9 cellular contexts compared by ENCODE assay signal in the genomic region with DNA sequence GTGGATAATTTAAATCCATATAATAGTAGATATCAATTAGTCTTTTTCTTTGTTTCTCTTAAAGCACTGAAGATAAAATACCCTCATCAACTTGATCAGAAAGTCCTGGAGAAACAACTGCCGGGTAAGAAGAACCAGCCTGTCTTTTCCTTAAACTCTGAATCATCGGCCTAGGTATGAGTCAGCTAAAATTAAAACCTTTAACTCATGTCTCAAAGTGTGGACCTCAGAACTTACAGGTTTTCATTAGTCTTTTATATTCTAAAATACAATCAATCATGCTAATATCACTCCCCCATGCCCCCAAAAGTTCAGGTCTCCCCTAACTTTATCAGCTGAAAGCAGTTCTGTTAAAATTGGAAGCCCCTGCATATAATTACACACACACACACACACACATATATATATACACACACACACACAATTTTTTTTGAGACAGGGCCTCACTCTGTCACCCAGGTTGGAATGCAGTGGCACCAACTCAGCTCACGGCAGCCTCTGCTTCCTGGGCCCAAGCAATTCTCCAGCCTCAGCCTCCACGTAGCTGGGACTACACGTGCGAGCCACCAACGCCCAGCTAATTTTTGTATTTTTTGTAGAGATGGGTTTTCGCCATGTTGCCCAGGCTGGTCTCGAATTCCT.
DNase-seq lines count a peak whose midpoint lies in the region; ATAC-seq and TF ChIP-seq lines count a peak whose summit lies in the region.
"Had no signal": no experiment of that assay in that cellular context is flagged by ENCODE, and none has a peak within 500 bp of the region (broad histone marks: within the 10 kb centered on the region; RNA-seq: fewer than 3 reads in every experiment).

No MANE protein-coding gene starts in this region.

- BruUV-seq in PC-3 (replicated peaks; lab: Mats Ljungman, UMichigan) = no TSS peak

- H3K4me1 ChIP-seq in GM23248 (ENCODE audit: insufficient read depth) (peaks cover 12% of the 10 kb centered on the region), PC-3 (ENCODE audit: insufficient read depth, low read length) (peaks cover 12% of the 10 kb centered on the region)

- H3K9ac ChIP-seq in GM23248 (peak overlapping the region; percentile 50), PC-3 (ENCODE audit: low read length) (peak overlapping the region; percentile 51)

- H3K9me3 ChIP-seq in GM23248 (ENCODE audit: low read depth) = no peaks in the 10 kb centered on the region
- H3K9me3 ChIP-seq in PC-3 (ENCODE audit: low read length) = no peaks in the 10 kb centered on the region

- H3K36me3 ChIP-seq in GM23248 (ENCODE audit: low read depth) (peaks cover 46% of the 10 kb centered on the region), PC-3 (ENCODE audit: low read depth, low read length) (peaks cover 21% of the 10 kb centered on the region; the same call in 1 of the 2 replicates)

- POLR2A ChIA-PET in PC-3 (lab: Charles Lee; ENCODE audit: unreplicated experiment) = no interaction called here

- 72 to 73% methylated on average over 9 of the region's 9 CpGs for WGBS in GM23248 (ENCODE audit: low coverage in 1 of 2, low lambda C conversion rate in 2 of 2, missing lambda C conversion rate in 2 of 2), 2 experiments

- peak; percentile 91 for ATAC-seq in PC-3
- ATAC-seq in GM21619 (IDR thresholded peaks at IDR 0.05; ENCODE audit: unreplicated experiment) = no peak
- ATAC-seq: GM12878 had no signal

- intact Hi-C loops in PC-3 (cut with micrococcal nuclease) = no loop called here

- peak overlapping the region; percentile 24; the same call in 1 of the 2 replicates for H2AFZ ChIP-seq in GM23248
- H2AFZ ChIP-seq in PC-3 (ENCODE audit: low read length) = no peak overlapping the region

- H3F3A ChIP-seq in GM23248 (ENCODE audit: insufficient read depth) (peaks cover 34% of the 10 kb centered on the region), PC-3 (ENCODE audit: low read length, unreplicated experiment) (peaks cover 3% of the 10 kb centered on the region)

- H3K27ac ChIP-seq in GM23248 (peak overlapping the region; percentile 68), PC-3 (ENCODE audit: low read length) (peak overlapping the region; percentile 82)

- H3K79me2 ChIP-seq in GM23248 (ENCODE audit: insufficient read depth) (no peaks in the 10 kb centered on the region), PC-3 (ENCODE audit: low read length) (no peaks in the 10 kb centered on the region)

- CTCF ChIA-PET in PC-3 (lab: Charles Lee) = no interaction called here

- no peaks in the 10 kb centered on the region for H3K27me3 ChIP-seq in GM23248 (replicated peaks; ENCODE audit: insufficient read depth)
- no peaks in the 10 kb centered on the region for H3K27me3 ChIP-seq in PC-3 (ENCODE audit: low read length)

- no peaks in the 10 kb centered on the region for H3K9me2 ChIP-seq in GM23248 (ENCODE audit: insufficient read depth)
- no peaks in the 10 kb centered on the region for H3K9me2 ChIP-seq in PC-3 (replicated peaks; ENCODE audit: low read length)

- no peak overlapping the region for H3K4me3 ChIP-seq in GM23248
- no peak overlapping the region for H3K4me3 ChIP-seq in PC-3 (ENCODE audit: low read length)
- no peak overlapping the region for H3K4me3 ChIP-seq in epithelial cell of esophagus (ENCODE audit: low read length)
- H3K4me3 ChIP-seq: GM12878 had no signal

- DNase-seq in GM23248 (peak; percentile 83), PC-3 (peak; percentile 64), epithelial cell of esophagus (ENCODE audit: low read depth) (peak; percentile 79), pulmonary artery endothelial cell (ENCODE audit: low read depth, low spot score) (peak; percentile 11), NCI-H82 (lab: John Stamatoyannopoulos, UW) (no peak)
- DNase-seq in effector CD8-positive, alpha-beta T cell (lab: John Stamatoyannopoulos, UW) = no peak
- DNase-seq: NCI-H2227 treated with DMSO at 0.1 percent for 48 hours had no signal

- no peak for TF ChIP-seq CTCF in PC-3 (conservative IDR thresholded peaks at IDR 0.05; ENCODE audit: low read depth, low read length)
- TF ChIP-seq CTCF in epithelial cell of esophagus (IDR thresholded peaks at IDR 0.05; ENCODE audit: insufficient read depth, low read depth, low read length, missing control alignments) = no peak

- H4K20me1 ChIP-seq in GM23248 (ENCODE audit: insufficient read depth) = no peaks in the 10 kb centered on the region
- H4K20me1 ChIP-seq in PC-3 (ENCODE audit: low read length) = no peaks in the 10 kb centered on the region

- H3K4me2 ChIP-seq in GM23248 (ENCODE audit: unreplicated experiment) = peak overlapping the region; percentile 49
- peak overlapping the region; percentile 51; the same call in 1 of the 2 replicates for H3K4me2 ChIP-seq in PC-3 (ENCODE audit: low read length)

- in situ Hi-C loops in GM23248 (cut with MboI) = no loop called here

Comparison
In these comparisons a context has a peak if more than half of its experiments do, and no peak if none do; other contexts are left out.
1. DNase-seq: peak in GM23248 (single experiment), PC-3 (single experiment), epithelial cell of esophagus (single experiment) and pulmonary artery endothelial cell (single experiment); none in effector CD8-positive, alpha-beta T cell (single experiment) and NCI-H82 (single experiment).